In the genomic region with DNA sequence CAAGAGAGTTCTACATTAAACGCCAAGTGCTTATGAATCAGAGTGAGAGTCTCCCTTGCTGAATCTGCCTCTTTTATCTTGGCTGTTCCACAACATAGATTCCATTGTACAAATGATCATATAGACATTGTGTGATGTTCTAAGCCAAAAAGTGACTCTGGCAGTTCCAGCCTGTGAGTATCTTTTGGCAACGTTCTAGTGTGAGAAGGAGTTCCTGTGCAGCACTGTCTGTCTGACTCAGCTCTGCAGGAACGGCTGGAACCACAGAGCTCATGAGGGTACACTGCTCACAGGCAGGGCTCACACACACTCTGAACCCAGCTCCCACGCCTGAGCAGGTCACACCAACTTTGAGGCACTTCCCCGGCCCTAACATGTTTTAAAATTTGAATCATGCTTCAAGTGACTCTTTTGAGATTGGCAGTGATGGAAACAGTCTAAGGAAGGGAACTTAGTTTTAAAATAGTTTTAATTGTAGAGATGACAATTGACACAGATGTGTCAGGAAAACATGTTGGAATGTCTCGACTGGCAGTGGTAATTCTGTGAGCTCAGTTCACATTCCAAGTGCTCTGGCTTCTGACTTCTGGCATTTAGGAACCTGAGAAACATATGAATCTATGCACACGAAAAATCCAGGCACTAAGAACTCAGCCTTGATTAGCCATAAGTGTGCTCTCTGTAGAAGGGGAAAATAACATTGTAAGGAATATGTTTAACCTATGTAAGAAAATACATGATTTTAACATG, we compare ENCODE assay signal across 14 cellular contexts.
DNase-seq lines count a peak whose midpoint lies in the region; ATAC-seq and TF ChIP-seq lines count a peak whose summit lies in the region.
"Had no signal": no experiment of that assay in that cellular context is flagged by ENCODE, and none has a peak within 500 bp of the region (broad histone marks: within the 10 kb centered on the region; RNA-seq: fewer than 3 reads in every experiment).

No MANE protein-coding gene starts in this region.

- peak; percentile 50 for DNase-seq in AG04449 (ENCODE audit: low read depth, low spot score)
- DNase-seq in HT1080 (ENCODE audit: low read depth) = peak; percentile 38
- DNase-seq in fibroblast of lung (ENCODE audit: low read depth in 2 of 2) = peak; percentile 1 to 49
- DNase-seq in mesenchymal stem cell = no peak
- no peak for DNase-seq in DMS153 treated with DMSO at 0.1 percent for 48 hours (lab: John Stamatoyannopoulos, UW; ENCODE audit: unreplicated experiment)
- no peak for DNase-seq in effector memory CD8-positive, alpha-beta T cell
- DNase-seq in putamen (ENCODE audit: low spot score) = no peak
- DNase-seq in mammary epithelial cell = no peak
- DNase-seq: activated gamma-delta T cell; NCI-H1436; NCI-H446 treated with DMSO at 0.1 percent for 48 hours; sigmoid colon; stimulated activated naive CD4-positive, alpha-beta T cell had no signal

- no peaks in the 10 kb centered on the region for H3K9me3 ChIP-seq in fibroblast of lung (ENCODE audit: control insufficient read depth, insufficient read depth, low read depth, low read length)
- H3K9me3 ChIP-seq in mesenchymal stem cell (ENCODE audit: control insufficient read depth, low read length) = no peaks in the 10 kb centered on the region
- H3K9me3 ChIP-seq in mammary epithelial cell (replicated peaks; ENCODE audit: insufficient read depth, low read length) = peaks cover 23% of the 10 kb centered on the region
- H3K9me3 ChIP-seq: sigmoid colon had no signal

- peak overlapping the region; percentile 4 for H3K4me2 ChIP-seq in fibroblast of lung (ENCODE audit: extremely low read depth, insufficient read depth, low read length)
- H3K4me2 ChIP-seq in mesenchymal stem cell (ENCODE audit: low read length, poor library complexity, severe bottlenecking) = no peak overlapping the region
- H3K4me2 ChIP-seq in mammary epithelial cell (ENCODE audit: insufficient read depth, low read depth, low read length) = no peak overlapping the region

- H3K9ac ChIP-seq in fibroblast of lung (ENCODE audit: insufficient read depth, low read length) = no peak overlapping the region
- no peak overlapping the region for H3K9ac ChIP-seq in mesenchymal stem cell (ENCODE audit: low read length)
- no peak overlapping the region for H3K9ac ChIP-seq in mammary epithelial cell (ENCODE audit: insufficient read depth, low read length)

- H3K27ac Mint-ChIP-seq in effector memory CD8-positive, alpha-beta T cell = no peak overlapping the region

- POLR2A ChIA-PET in AG04449 (lab: Yijun Ruan, JAX) = interaction anchor here (0.5 to 1.4 kb wide), 2 partner anchors 23 to 26 kb away, joined by 3 read pairs; no protein-coding TSS in a partner anchor

- no peak overlapping the region for H3K23ac ChIP-seq in mesenchymal stem cell (ENCODE audit: low read length in 2 of 2)

- CTCF ChIA-PET in AG04449 (lab: Yijun Ruan, JAX) = interaction anchor here (1.0 kb wide), 1 partner anchor 12 kb away, joined by 3 read pairs; no protein-coding TSS in a partner anchor
- CTCF ChIA-PET in mammary epithelial cell (lab: Charles Lee; ENCODE audit: low non-redundant PET) = no interaction called here

- H4K20me1 ChIP-seq in fibroblast of lung (ENCODE audit: control insufficient read depth, extremely low read depth, insufficient read depth, low read length) = no peaks in the 10 kb centered on the region
- no peaks in the 10 kb centered on the region for H4K20me1 ChIP-seq in mammary epithelial cell (ENCODE audit: insufficient read depth, low read length)

- no peak for TF ChIP-seq CTCF in AG04449 (IDR thresholded peaks at IDR 0.05; ENCODE audit: insufficient read depth, low read length, missing control alignments)
- no peak for TF ChIP-seq CTCF in fibroblast of lung (conservative IDR thresholded peaks at IDR 0.05 in 1 of 2, IDR thresholded peaks at IDR 0.05 in 1 of 2; ENCODE audit: low read depth in 1 of 2, low read length in 2 of 2)
- no peak for TF ChIP-seq CTCF in mammary epithelial cell (conservative IDR thresholded peaks at IDR 0.05 in 1 of 2, IDR thresholded peaks at IDR 0.05 in 1 of 2; ENCODE audit: extremely low read depth in 1 of 2, insufficient read depth in 1 of 2, low read depth in 1 of 2, low read length in 2 of 2)

- no peak overlapping the region for H3K18ac ChIP-seq in mesenchymal stem cell (ENCODE audit: low read depth in 1 of 2, low read length in 2 of 2)

- H4K91ac ChIP-seq in mesenchymal stem cell (ENCODE audit: low read length) = no peak overlapping the region

- no peak overlapping the region for H2BK15ac ChIP-seq in mesenchymal stem cell (ENCODE audit: low read depth, poor library complexity, severe bottlenecking)

- H2BK12ac ChIP-seq in mesenchymal stem cell (ENCODE audit: low read length in 2 of 2) = no peak overlapping the region

- no peak overlapping the region for H2BK120ac ChIP-seq in mesenchymal stem cell (ENCODE audit: low read depth, low read length)

- H3K79me2 ChIP-seq in fibroblast of lung (ENCODE audit: control insufficient read depth, insufficient read depth, low read length) (no peaks in the 10 kb centered on the region), mammary epithelial cell (ENCODE audit: insufficient read depth, low read length) (no peaks in the 10 kb centered on the region)

- WGBS in mesenchymal stem cell = 55% methylated on average over 5 of the region's 7 CpGs
- WGBS in mammary epithelial cell (ENCODE audit: low coverage, missing lambda C conversion rate) = 26% methylated on average over 7 of the region's 7 CpGs

- H3K79me1 ChIP-seq in mesenchymal stem cell (replicated peaks; ENCODE audit: low read length, poor library complexity, severe bottlenecking) = no peaks in the 10 kb centered on the region

- H3K27ac ChIP-seq in fibroblast of lung (ENCODE audit: insufficient read depth, low read length) (peak overlapping the region; percentile 50), mesenchymal stem cell (ENCODE audit: low read length, poor library complexity, severe bottlenecking) (peak overlapping the region; percentile 26), mammary epithelial cell (ENCODE audit: insufficient read depth, low read depth, low read length) (no peak overlapping the region)
- H3K27ac ChIP-seq: sigmoid colon had no signal

- H2AK5ac ChIP-seq in mesenchymal stem cell (ENCODE audit: low read length, severe bottlenecking) = no peak overlapping the region

- peaks cover 8 to 23% of the 10 kb centered on the region in 2 donors for H3K27me3 Mint-ChIP-seq in effector memory CD8-positive, alpha-beta T cell

- in situ Hi-C loops in mammary epithelial cell (cut with MboI; ENCODE audit: low sequenced_read_pairs in 2 of 2) = no loop called here

- H3K4me3 Mint-ChIP-seq in effector memory CD8-positive, alpha-beta T cell = no peak overlapping the region

- intact Hi-C loops in mammary epithelial cell (cut with micrococcal nuclease) = no loop called here

- H3K36me3 ChIP-seq in fibroblast of lung (ENCODE audit: control insufficient read depth, insufficient read depth, low read length) (no peaks in the 10 kb centered on the region), mesenchymal stem cell (ENCODE audit: control insufficient read depth in 1 of 2, insufficient read depth in 2 of 2, low read depth in 1 of 2, low read length in 2 of 2) (no peaks in the 10 kb centered on the region), mammary epithelial cell (ENCODE audit: insufficient read depth, low read length) (no peaks in the 10 kb centered on the region)
- H3K36me3 ChIP-seq: sigmoid colon had no signal

- peaks cover 13% of the 10 kb centered on the region for H3K4me1 ChIP-seq in fibroblast of lung (ENCODE audit: control insufficient read depth, extremely low read depth, insufficient read depth, low read length)
- peaks cover 3% of the 10 kb centered on the region for H3K4me1 ChIP-seq in mesenchymal stem cell (ENCODE audit: control insufficient read depth, insufficient read depth, low read depth, low read length)
- no peaks in the 10 kb centered on the region for H3K4me1 ChIP-seq in mammary epithelial cell (ENCODE audit: insufficient read depth, low read length)
- H3K4me1 ChIP-seq: sigmoid colon had no signal

- H2AFZ ChIP-seq in fibroblast of lung (ENCODE audit: low read length) (no peak overlapping the region), mesenchymal stem cell (ENCODE audit: low read depth, low read length) (no peak overlapping the region), mammary epithelial cell (ENCODE audit: low read depth, low read length) (no peak overlapping the region)

- dilution Hi-C loops in mammary epithelial cell (cut with HindIII; ENCODE audit: low sequenced_read_pairs) = no loop called here

- H3K14ac ChIP-seq in mesenchymal stem cell (ENCODE audit: low read length in 2 of 2) = no peak overlapping the region

- BruUV-seq in mammary epithelial cell (replicated peaks; lab: Mats Ljungman, UMichigan) = no TSS peak

- no peaks in the 10 kb centered on the region for H3K9me3 Mint-ChIP-seq in effector memory CD8-positive, alpha-beta T cell

- H3K36me3 Mint-ChIP-seq in effector memory CD8-positive, alpha-beta T cell (ENCODE audit: insufficient read depth) = no peaks in the 10 kb centered on the region

- ATAC-seq in effector memory CD8-positive, alpha-beta T cell (replicated peaks) = no peak
- ATAC-seq: K562 had no signal

- H3K4me1 Mint-ChIP-seq in effector memory CD8-positive, alpha-beta T cell (ENCODE audit: low read depth in 2 of 2) = peaks cover 0 to 1% of the 10 kb centered on the region in 2 donors

- H3K4me3 ChIP-seq in AG04449 (ENCODE audit: low read depth, low read length) (no peak overlapping the region), fibroblast of lung (replicated peaks in 1 of 4; ENCODE audit: control extremely low read depth in 1 of 4, insufficient read depth in 1 of 4, low read depth in 3 of 4, low read length in 4 of 4) (no peak overlapping the region), mesenchymal stem cell (ENCODE audit: insufficient read depth in 1 of 2, low read depth in 1 of 2, low read length in 2 of 2) (no peak overlapping the region), mammary epithelial cell (replicated peaks in 1 of 3; ENCODE audit: insufficient read depth in 1 of 3, low read depth in 2 of 3, low read length in 3 of 3) (no peak overlapping the region)
- H3K4me3 ChIP-seq: K562, sigmoid colon had no signal

- no peak overlapping the region for H3K4ac ChIP-seq in mesenchymal stem cell (ENCODE audit: low read depth in 1 of 2, low read length in 2 of 2)

- H3K27me3 ChIP-seq in fibroblast of lung (ENCODE audit: control insufficient read depth, insufficient read depth, low read length) (no peaks in the 10 kb centered on the region), mesenchymal stem cell (ENCODE audit: control insufficient read depth in 1 of 2, insufficient read depth in 1 of 2, low read length in 2 of 2) (peaks cover 0 to 4% of the 10 kb centered on the region in 2 experiments), mammary epithelial cell (ENCODE audit: insufficient read depth, low read length) (no peaks in the 10 kb centered on the region)
- H3K27me3 ChIP-seq: sigmoid colon had no signal

- H4K8ac ChIP-seq in mesenchymal stem cell (ENCODE audit: low read length) = no peak overlapping the region

- H2BK5ac ChIP-seq in mesenchymal stem cell (ENCODE audit: low read depth, low read length, poor library complexity, severe bottlenecking) = no peak overlapping the region

Comparison
In these comparisons a context has a peak if more than half of its experiments do, and no peak if none do; other contexts are left out.
1. DNase-seq: peak in AG04449 (single experiment), HT1080 (single experiment) and fibroblast of lung (2 of 2); none in mesenchymal stem cell (single experiment), DMS153 treated with DMSO at 0.1 percent for 48 hours (single experiment), effector memory CD8-positive, alpha-beta T cell (0 of 3), putamen (single experiment) and mammary epithelial cell (single experiment).